ENCODE assay signal across 8 cellular contexts in the genomic region with DNA sequence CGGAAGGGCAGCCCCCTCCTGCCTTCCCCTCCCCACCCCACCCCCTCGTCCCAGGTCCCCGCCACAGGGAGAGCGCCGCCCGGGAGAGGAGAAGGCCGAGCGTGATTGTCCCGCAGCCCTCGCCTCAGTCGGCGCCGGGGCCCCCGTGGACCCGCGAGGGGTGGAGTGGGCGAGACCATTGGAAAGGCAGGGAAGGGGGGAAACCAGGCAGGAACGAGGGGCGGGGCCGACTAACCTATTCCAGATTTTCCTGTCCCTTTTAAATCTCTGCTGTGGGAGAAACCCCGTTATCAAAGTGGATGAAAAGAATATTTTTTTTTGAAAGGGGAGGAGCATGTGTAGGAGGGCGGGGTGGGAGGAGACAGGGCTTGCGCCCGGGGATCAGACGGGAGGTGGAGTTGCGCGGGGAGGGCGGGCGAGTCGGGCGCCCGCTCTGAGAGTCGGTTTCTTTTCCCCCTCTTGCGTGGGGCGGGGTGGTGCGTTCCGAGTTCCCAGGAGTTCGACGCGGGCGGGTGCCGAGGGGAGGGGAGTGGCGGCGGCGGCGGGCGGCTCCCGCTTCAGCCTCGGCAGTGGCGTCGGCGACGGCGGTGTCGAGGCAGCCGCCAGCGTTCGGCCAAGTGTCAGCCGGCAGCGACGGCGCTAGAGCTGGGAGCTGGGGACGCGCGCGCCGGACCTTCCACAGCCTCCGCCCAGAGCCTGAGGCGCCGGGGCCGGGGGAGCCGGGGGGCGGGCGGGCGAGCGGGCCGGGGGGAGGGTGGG. TPM values are rescaled to one million over a fixed set of nuclear protein-coding genes. Genes with fewer than 3 reads are reported as not detected.
A peak's percentile ranks its signal among the peaks of the same experiment; 100 is the strongest.
DNase-seq lines count a peak whose midpoint lies in the region; ATAC-seq and TF ChIP-seq lines count a peak whose summit lies in the region.

A gene with protein sequence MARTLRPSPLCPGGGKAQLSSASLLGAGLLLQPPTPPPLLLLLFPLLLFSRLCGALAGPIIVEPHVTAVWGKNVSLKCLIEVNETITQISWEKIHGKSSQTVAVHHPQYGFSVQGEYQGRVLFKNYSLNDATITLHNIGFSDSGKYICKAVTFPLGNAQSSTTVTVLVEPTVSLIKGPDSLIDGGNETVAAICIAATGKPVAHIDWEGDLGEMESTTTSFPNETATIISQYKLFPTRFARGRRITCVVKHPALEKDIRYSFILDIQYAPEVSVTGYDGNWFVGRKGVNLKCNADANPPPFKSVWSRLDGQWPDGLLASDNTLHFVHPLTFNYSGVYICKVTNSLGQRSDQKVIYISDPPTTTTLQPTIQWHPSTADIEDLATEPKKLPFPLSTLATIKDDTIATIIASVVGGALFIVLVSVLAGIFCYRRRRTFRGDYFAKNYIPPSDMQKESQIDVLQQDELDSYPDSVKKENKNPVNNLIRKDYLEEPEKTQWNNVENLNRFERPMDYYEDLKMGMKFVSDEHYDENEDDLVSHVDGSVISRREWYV (plus strand): TSS at position 560 of the 759 bp plus-strand sequence. CDS start 202 bp downstream, outside the sequence.

- H3K27me3 Mint-ChIP-seq in activated CD4-positive, alpha-beta memory T cell treated with anti-CD3 and anti-CD28 coated beads, Interleukin-2, amount 10 ng/mL, durations not matched to agents 7 days and 5 days: peaks cover 31% of the 10 kb centered on the region

- peak; percentile 82 for ATAC-seq in HG02852 (IDR thresholded peaks at IDR 0.05; ENCODE audit: unreplicated experiment)

- no peaks in the 10 kb centered on the region for H3K9me3 Mint-ChIP-seq in activated CD4-positive, alpha-beta memory T cell treated with anti-CD3 and anti-CD28 coated beads, Interleukin-2, amount 10 ng/mL, durations not matched to agents 7 days and 5 days

- H3K4me1 Mint-ChIP-seq in activated CD4-positive, alpha-beta memory T cell treated with anti-CD3 and anti-CD28 coated beads, Interleukin-2, amount 10 ng/mL, durations not matched to agents 7 days and 5 days: peaks cover 41% of the 10 kb centered on the region

- H3K36me3 Mint-ChIP-seq in activated CD4-positive, alpha-beta memory T cell treated with anti-CD3 and anti-CD28 coated beads, Interleukin-2, amount 10 ng/mL, durations not matched to agents 7 days and 5 days (ENCODE audit: low read depth): peaks cover 5% of the 10 kb centered on the region

- in situ Hi-C loops in GM13977 (cut with MboI; ENCODE audit: low pct_unique_long_range_greater_than_20kb, low sequenced_read_pairs, unreplicated experiment): no loop called here

- H3K4me3 Mint-ChIP-seq in activated CD4-positive, alpha-beta memory T cell treated with anti-CD3 and anti-CD28 coated beads, Interleukin-2, amount 10 ng/mL, durations not matched to agents 7 days and 5 days: peak within 1 kb of the TSS; percentile 82

- TF ChIP-seq CTCF in GM13977 (IDR thresholded peaks at IDR 0.05; ENCODE audit: extremely low read depth, insufficient read depth, missing control alignments): no peak

- DNase-seq in GM13977 (ENCODE audit: low spot score): peak; percentile 70
- DNase-seq in NCI-H2196 (lab: John Stamatoyannopoulos, UW; ENCODE audit: unreplicated experiment): peak; percentile 74
- DNase-seq in activated CD4-positive, alpha-beta memory T cell treated with anti-CD3 and anti-CD28 coated beads, Interleukin-2, amount 10 ng/mL, durations not matched to agents 7 days and 5 days: peak; percentile 88
- DNase-seq in dermis microvascular lymphatic vessel endothelial cell (ENCODE audit: low read depth in 2 of 2): peak; percentile 96 to 98
- peak; percentile 98 for DNase-seq in left kidney (ENCODE audit: low read depth, low spot score)
- peak; percentile 62 to 69 for DNase-seq in stimulated activated CD4-positive, alpha-beta T cell treated with anti-CD3 and anti-CD28 coated beads, Interleukin-1b, Interleukin-23, amount 100 ng/mL, for 1 hour (ENCODE audit: low read depth in 2 of 2)
- DNase-seq in NOMO-1 treated with DMSO at 0.1 percent for 48 hours (lab: John Stamatoyannopoulos, UW; ENCODE audit: unreplicated experiment): no peak

- H3K27ac Mint-ChIP-seq in activated CD4-positive, alpha-beta memory T cell treated with anti-CD3 and anti-CD28 coated beads, Interleukin-2, amount 10 ng/mL, durations not matched to agents 7 days and 5 days: peak within 1 kb of the TSS; percentile 37

- POLR2A ChIA-PET in activated CD4-positive, alpha-beta memory T cell treated with anti-CD3 and anti-CD28 coated beads, Interleukin-2, amount 10 ng/mL, durations not matched to agents 7 days and 5 days (lab: Charles Lee): interaction anchor here (1.3 to 1.4 kb wide), 2 partner anchors 9 to 257 kb away, joined by 3 to 5 read pairs; no protein-coding TSS in a partner anchor

- CTCF ChIA-PET in activated CD4-positive, alpha-beta memory T cell treated with anti-CD3 and anti-CD28 coated beads, Interleukin-2, amount 10 ng/mL, durations not matched to agents 7 days and 5 days (lab: Charles Lee): interaction anchor here (1.1 to 3.2 kb wide), 2 partner anchors 9 to 267 kb away, joined by 3 to 15 read pairs; no protein-coding TSS in a partner anchor

RNA-seq across cellular contexts. Expression of the gene that starts here (rescaled TPM):
- 10 to 100 TPM in 1 of 2 experiments, 1 to 10 TPM in 1; 8.9 to 10.0 TPM for total RNA-seq in activated CD4-positive, alpha-beta memory T cell treated with anti-CD3 and anti-CD28 coated beads, Interleukin-2, amount 10 ng/mL, durations not matched to agents 7 days and 5 days
- total RNA-seq in dermis microvascular lymphatic vessel endothelial cell: 35.7 and 48.8 TPM in 2 replicates
